In genomic region chr16:68509381-68509780, GRCh38 we compare ENCODE assay signal across 15 cellular contexts. TPM values are rescaled to one million over a fixed set of nuclear protein-coding genes. Genes with fewer than 3 reads are reported as not detected.
A peak's percentile ranks its signal among the peaks of the same experiment; 100 is the strongest.
DNase-seq lines count a peak whose midpoint lies in the region; ATAC-seq, FAIRE-seq and TF ChIP-seq lines count a peak whose summit lies in the region.
"Had no signal": no experiment of that assay in that cellular context is flagged by ENCODE, and none has a peak within 500 bp of the region (broad histone marks: within the 10 kb centered on the region; RNA-seq: fewer than 3 reads in every experiment).

No MANE protein-coding gene starts in this region.

- H3K27ac Mint-ChIP-seq in neural progenitor cell: no peak overlapping the region
- H3K27ac Mint-ChIP-seq: CD4-positive, alpha-beta memory T cell; IgD-negative memory B cell had no signal

- H3K4me3 ChIP-seq in HepG2 (replicated peaks in 1 of 3; ENCODE audit: insufficient read depth in 1 of 3, low read depth in 2 of 3, low read length in 3 of 3): no peak overlapping the region
- no peak overlapping the region for H3K4me3 ChIP-seq in right lobe of liver
- H3K4me3 ChIP-seq in coronary artery: no peak overlapping the region
- H3K4me3 ChIP-seq in neural progenitor cell: no peak overlapping the region
- H3K4me3 ChIP-seq: BLaER1 had no signal

- H3K36me3 ChIP-seq in HepG2 (replicated peaks in 1 of 2; ENCODE audit: control insufficient read depth in 1 of 2, insufficient read depth in 2 of 2, low read length in 2 of 2) (no peaks in the 10 kb centered on the region), right lobe of liver (no peaks in the 10 kb centered on the region), neural progenitor cell (no peaks in the 10 kb centered on the region)
- H3K36me3 ChIP-seq: BLaER1 had no signal

- H3K79me2 ChIP-seq in HepG2 (ENCODE audit: insufficient read depth, low read length) (no peaks in the 10 kb centered on the region), neural progenitor cell (ENCODE audit: low read depth) (no peaks in the 10 kb centered on the region)

- 44% methylated on average over 6 of the region's 6 CpGs for WGBS in HepG2 (ENCODE audit: low lambda C conversion rate)
- 71% methylated on average over 4 of the region's 6 CpGs for WGBS in right lobe of liver (ENCODE audit: insufficient coverage, low coverage, low lambda C conversion rate, missing lambda C conversion rate)

- H3K27me3 Mint-ChIP-seq in neural progenitor cell (ENCODE audit: insufficient read depth, low read depth): peaks cover 19% of the 10 kb centered on the region
- H3K27me3 Mint-ChIP-seq: CD4-positive, alpha-beta memory T cell had no signal

- no peak overlapping the region for H3K4me3 Mint-ChIP-seq in neural progenitor cell
- H3K4me3 Mint-ChIP-seq: CD4-positive, alpha-beta memory T cell had no signal

- FAIRE-seq in HepG2 (lab: Jason Lieb, UNC): no peak

- H3K9me3 Mint-ChIP-seq in neural progenitor cell: no peaks in the 10 kb centered on the region
- H3K9me3 Mint-ChIP-seq: CD4-positive, alpha-beta memory T cell; IgD-negative memory B cell had no signal

- H3K4me2 ChIP-seq in HepG2 (ENCODE audit: low read depth, low read length): no peak overlapping the region
- H3K4me2 ChIP-seq in neural progenitor cell: no peak overlapping the region
- H3K4me2 ChIP-seq: BLaER1 had no signal

- H3K4me1 ChIP-seq in HepG2 (ENCODE audit: insufficient read depth, low read length) (peaks cover 19% of the 10 kb centered on the region), right lobe of liver (peaks cover 0 to 9% (median 0%) of the 10 kb centered on the region in 4 donors), neural progenitor cell (no peaks in the 10 kb centered on the region)
- H3K4me1 ChIP-seq: BLaER1 had no signal

- ATAC-seq in HepG2 (peak; percentile 11; the same call in 2 of the 3 replicates), right lobe of liver (no peak)

- no TSS peak for BruUV-seq in HepG2 (replicated peaks; lab: Mats Ljungman, UMichigan)

- H4K20me1 ChIP-seq in HepG2 (ENCODE audit: insufficient read depth, low read length) (no peaks in the 10 kb centered on the region), neural progenitor cell (ENCODE audit: low read depth) (no peaks in the 10 kb centered on the region)
- H4K20me1 ChIP-seq: BLaER1 had no signal

- H3K27ac ChIP-seq in HepG2 (ENCODE audit: extremely low read length, insufficient read depth, low read length) (no peak overlapping the region), right lobe of liver (no peak overlapping the region), coronary artery (no peak overlapping the region), neural progenitor cell (no peak overlapping the region)
- H3K27ac ChIP-seq: BLaER1 had no signal

- H3K27me3 ChIP-seq in HepG2 (ENCODE audit: control insufficient read depth in 1 of 2, insufficient read depth in 2 of 2, low read length in 2 of 2) (peaks cover 0 to 39% of the 10 kb centered on the region in 2 experiments; a peak in 3 of 5 replicates), right lobe of liver (no peaks in the 10 kb centered on the region), neural progenitor cell (peaks cover 7% of the 10 kb centered on the region)
- H3K27me3 ChIP-seq: BLaER1 had no signal

- H3K9me3 ChIP-seq in HepG2 (ENCODE audit: low read length) (no peaks in the 10 kb centered on the region), right lobe of liver (no peaks in the 10 kb centered on the region), neural progenitor cell (ENCODE audit: low read depth) (no peaks in the 10 kb centered on the region)

- DNase-seq in HepG2 (ENCODE audit: low spot score) (no peak), right lobe of liver (no peak), coronary artery (ENCODE audit: low spot score) (peak; percentile 57), neural progenitor cell (ENCODE audit: low spot score) (no peak), T-helper 9 cell (no peak), cerebellum (ENCODE audit: low spot score) (no peak), NOMO-1 treated with dmso at 0.1 percent for 144 hours (lab: John Stamatoyannopoulos, UW; ENCODE audit: unreplicated experiment) (no peak)
- DNase-seq: DMS153, DMS79, GF-D8, HCEC 1CT had no signal

- no peak for TF ChIP-seq POLR2A in HepG2 (IDR thresholded peaks at IDR 0.05; ENCODE audit: insufficient read depth in 1 of 2, low read depth in 2 of 2, low read length in 2 of 2)
- TF ChIP-seq POLR2A in right lobe of liver (IDR thresholded peaks at IDR 0.05): no peak

- no peak for TF ChIP-seq RAD21 in HepG2 (CRISPR knock-in tag; IDR thresholded peaks at IDR 0.05)

- no peaks in the 10 kb centered on the region for H3K36me3 Mint-ChIP-seq in neural progenitor cell
- H3K36me3 Mint-ChIP-seq: CD14-positive monocyte; CD4-positive, alpha-beta memory T cell had no signal

- POLR2A ChIA-PET in HepG2 (lab: Yijun Ruan, JAX): interaction anchor here (1.1 kb wide), 1 partner anchor 21 kb away, joined by 3 read pairs; no protein-coding TSS in a partner anchor

- TF ChIP-seq EP300 in HepG2 (IDR thresholded peaks at IDR 0.05; ENCODE audit: low read depth in 2 of 2, low read length in 2 of 2): no peak
- TF ChIP-seq EP300 in HepG2 (CRISPR knock-in tag; IDR thresholded peaks at IDR 0.05; ENCODE audit: borderline replicate concordance): no peak

- in situ Hi-C loops in HepG2 (cut with HindIII; ENCODE audit: extremely low pct_ligation_motif_present, low pct_unique_long_range_greater_than_20kb): no loop called here

- H3F3A ChIP-seq in neural progenitor cell (ENCODE audit: low read depth): no peaks in the 10 kb centered on the region

- H3K4me1 Mint-ChIP-seq in neural progenitor cell: no peaks in the 10 kb centered on the region
- H3K4me1 Mint-ChIP-seq: IgD-negative memory B cell had no signal

- intact Hi-C loops in HepG2 (cut with micrococcal nuclease; ENCODE audit: unreplicated experiment): no loop called here
- intact Hi-C loops in right lobe of liver (cut with DNase I): loop anchor here (5.0 to 10.0 kb wide), 2 partner anchors 62 to 115 kb away; partner anchors contain the start of gene SMPD3 (in 1 of the 2)

- CTCF ChIA-PET in HepG2 (lab: Yijun Ruan, JAX; ENCODE audit: low intra/inter-chr PET ratio, low total read pairs): interaction anchor here (1.3 to 3.5 kb wide), 4 partner anchors 11 to 113 kb away, joined by 3 to 34 read pairs (median 9); no protein-coding TSS in a partner anchor

- H2AFZ ChIP-seq in HepG2 (ENCODE audit: low read length) (no peak overlapping the region), neural progenitor cell (replicated peaks) (peak overlapping the region; percentile 81)

- no peak overlapping the region for H3K9ac ChIP-seq in HepG2 (ENCODE audit: insufficient read depth, low read depth, low read length)
- no peak overlapping the region for H3K9ac ChIP-seq in neural progenitor cell
- H3K9ac ChIP-seq: BLaER1 had no signal

- no peak for TF ChIP-seq CTCF in HepG2 (CRISPR knock-in tag; IDR thresholded peaks at IDR 0.05)
- TF ChIP-seq CTCF in right lobe of liver (IDR thresholded peaks at IDR 0.05): no peak
- TF ChIP-seq CTCF in coronary artery (IDR thresholded peaks at IDR 0.05): no peak
- no peak for TF ChIP-seq CTCF in neural progenitor cell (IDR thresholded peaks at IDR 0.05)

TF ChIP-seq in HepG2, 621 proteins besides CTCF, POLR2A, EP300 and RAD21 (continues in another document):
- TF ChIP-seq ZNF841 (CRISPR knock-in tag; IDR thresholded peaks at IDR 0.05; ENCODE audit: borderline replicate concordance): no peak
- TF ChIP-seq TBX2 (CRISPR knock-in tag; IDR thresholded peaks at IDR 0.05; ENCODE audit: borderline replicate concordance): no peak
- no peak for TF ChIP-seq ATF6 (CRISPR knock-in tag; conservative IDR thresholded peaks at IDR 0.05)
- no peak for TF ChIP-seq SP4 (CRISPR knock-in tag; IDR thresholded peaks at IDR 0.05)
- TF ChIP-seq MATR3 (CRISPR knock-in tag; IDR thresholded peaks at IDR 0.05): no peak
- TF ChIP-seq ZKSCAN5 (CRISPR knock-in tag; IDR thresholded peaks at IDR 0.05): no peak

RNA-seq across cellular contexts. Expression of gene ZFP90, which starts 29.7 kb away (rescaled TPM):
- total RNA-seq in HepG2 (2016; rRNA removed; fragmentation: Illumina TruSeq; extraction: Trizol) (17.6 and 21.9 TPM in 2 replicates), right lobe of liver (10 to 100 TPM in 1 of 6 experiments, 1 to 10 TPM in 5; 3.4 to 11.3 (median 6.2) TPM), neural progenitor cell (ENCODE audit: low replicate concordance) (63.6 and 69.1 TPM in 2 replicates), cerebellum (87.6 TPM)
- 5.3 and 6.1 TPM in 2 replicates for total RNA-seq in HepG2 (2016; cell fraction: cytosol; rRNA removed; fragmentation: Illumina TruSeq; extraction: Trizol; ENCODE audit: low read depth)
- 16.8 and 19.8 TPM in 2 replicates for total RNA-seq in HepG2 (2016; cell fraction: insoluble cytoplasmic fraction; rRNA removed; fragmentation: Illumina TruSeq; extraction: Trizol)
- total RNA-seq in HepG2 (2016; cell fraction: membrane; rRNA removed; fragmentation: Illumina TruSeq; extraction: Trizol): 12.0 and 12.6 TPM in 2 replicates
- 16.4 and 21.3 TPM in 2 replicates for total RNA-seq in HepG2 (2016; cell fraction: nucleus; rRNA removed; fragmentation: Illumina TruSeq; extraction: Trizol)
- 17.6 and 18.9 TPM in 2 replicates for polyA plus RNA-seq in HepG2 (2011; rRNA removed)
- 8.1 and 9.3 TPM in 2 replicates for polyA plus RNA-seq in HepG2 (2011; cell fraction: cytosol; rRNA removed)
- 36.1 and 55.4 TPM in 2 replicates for polyA plus RNA-seq in HepG2 (2011; cell fraction: nucleus; rRNA removed)
- polyA plus RNA-seq in HepG2 (2012): 12.8 and 14.6 TPM in 2 replicates
- polyA plus RNA-seq in HepG2 (2016; cell fraction: cytosol; fragmentation: Illumina TruSeq; extraction: Trizol; ENCODE audit: low read depth): 4.5 and 5.6 TPM in 2 replicates
- polyA plus RNA-seq in HepG2 (2016; cell fraction: insoluble cytoplasmic fraction; fragmentation: Illumina TruSeq; extraction: Trizol; ENCODE audit: low read depth): 14.3 and 14.6 TPM in 2 replicates
- 6.2 and 9.0 TPM in 2 replicates for polyA plus RNA-seq in HepG2 (2016; cell fraction: membrane; fragmentation: Illumina TruSeq; extraction: Trizol; ENCODE audit: low read depth)
- polyA plus RNA-seq in HepG2 (2016; cell fraction: nucleus; fragmentation: Illumina TruSeq; extraction: Trizol; ENCODE audit: insufficient read depth, low read depth): 27.9 and 29.5 TPM in 2 replicates
- polyA minus RNA-seq in HepG2 (2011; rRNA and poly(A)+ RNA removed; ENCODE audit: low replicate concordance): 0.58 and 14.8 TPM in 2 replicates
- polyA minus RNA-seq in HepG2 (2011; cell fraction: cytosol; rRNA and poly(A)+ RNA removed): 13.7 and 13.9 TPM in 2 replicates
- polyA minus RNA-seq in HepG2 (2011; cell fraction: nucleus; rRNA and poly(A)+ RNA removed): 28.3 and 40.0 TPM in 2 replicates
